ENCODE assay signal across 13 cellular contexts in genomic region chr11:48051217-48051848, GRCh38.
DNase-seq lines count a peak whose midpoint lies in the region; ATAC-seq and TF ChIP-seq lines count a peak whose summit lies in the region.
"Had no signal": no experiment of that assay in that cellular context is flagged by ENCODE, and none has a peak within 500 bp of the region (broad histone marks: within the 10 kb centered on the region; RNA-seq: fewer than 3 reads in every experiment).

No MANE protein-coding gene starts in this region.

- intact Hi-C loops in Caco-2 (cut with micrococcal nuclease; ENCODE audit: unreplicated experiment) (loop anchor here (2.0 kb wide), 2 partner anchors 53 to 69 kb away; no protein-coding TSS in a partner anchor), activated B cell treated with CpG ODN at 0.5 μM for 24 hours (cut with micrococcal nuclease) (no loop called here), ascending aorta (cut with DNase I) (no loop called here)

- DNase-seq in Caco-2 = no peak
- DNase-seq in activated B cell treated with CpG ODN at 0.5 μM for 24 hours = no peak
- peak; percentile 50 for DNase-seq in mesenchymal stem cell
- DNase-seq in NCI-H2081 treated with DMSO at 0.1 percent for 48 hours (lab: John Stamatoyannopoulos, UW) = no peak
- no peak for DNase-seq in ascending aorta (ENCODE audit: low spot score in 2 of 2)
- DNase-seq in endothelial cell (ENCODE audit: low spot score) = no peak
- DNase-seq: heart right ventricle; stimulated activated CD8-positive, alpha-beta memory T cell treated with anti-CD3 and anti-CD28 coated beads, Interleukin-4, amount 100 ng/mL, for 48 hours had no signal

- no peak overlapping the region for H2BK5ac ChIP-seq in mesenchymal stem cell (ENCODE audit: low read depth, low read length, poor library complexity, severe bottlenecking)

- no peaks in the 10 kb centered on the region for H3K79me1 ChIP-seq in mesenchymal stem cell (replicated peaks; ENCODE audit: low read length, poor library complexity, severe bottlenecking)

- 97% methylated on average over 7 of the region's 7 CpGs for WGBS in mesenchymal stem cell

- H2BK12ac ChIP-seq in mesenchymal stem cell (ENCODE audit: low read length in 2 of 2) = no peak overlapping the region

- peak overlapping the region in 1 of 2 experiments; percentile 17 for H3K4ac ChIP-seq in mesenchymal stem cell (ENCODE audit: low read depth in 1 of 2, low read length in 2 of 2)

- H2AK5ac ChIP-seq in mesenchymal stem cell (ENCODE audit: low read length, severe bottlenecking) = peak overlapping the region; percentile 56

- H3K14ac ChIP-seq in mesenchymal stem cell (ENCODE audit: low read length in 2 of 2) = no peak overlapping the region

- H2BK120ac ChIP-seq in mesenchymal stem cell (ENCODE audit: low read depth, low read length) = no peak overlapping the region

- H3K4me1 ChIP-seq in Caco-2 (peaks cover 39% of the 10 kb centered on the region), mesenchymal stem cell (ENCODE audit: control insufficient read depth, insufficient read depth, low read depth, low read length) (peaks cover 39% of the 10 kb centered on the region), ascending aorta (peaks cover 3 to 16% of the 10 kb centered on the region in 2 donors)

- peak overlapping the region; percentile 71 for H3K27ac ChIP-seq in 22Rv1
- H3K27ac ChIP-seq in mesenchymal stem cell (ENCODE audit: low read length, poor library complexity, severe bottlenecking) = peak overlapping the region; percentile 81
- H3K27ac ChIP-seq in ascending aorta = no peak overlapping the region
- H3K27ac ChIP-seq: BLaER1, brain microvascular endothelial cell, KMS-11 had no signal

- POLR2A ChIA-PET in Caco-2 (lab: Charles Lee) = no interaction called here
- POLR2A ChIA-PET in activated B cell treated with CpG ODN at 0.5 μM for 24 hours (lab: Charles Lee) = interaction anchor here (1.5 kb wide), 2 partner anchors 42 to 58 kb away, joined by 3 to 5 read pairs; no protein-coding TSS in a partner anchor

- no peak overlapping the region for H2AFZ ChIP-seq in mesenchymal stem cell (ENCODE audit: low read depth, low read length)

- H3K4me3 ChIP-seq in Caco-2 (ENCODE audit: low read depth, low read length) (no peak overlapping the region), mesenchymal stem cell (ENCODE audit: insufficient read depth in 1 of 2, low read depth in 1 of 2, low read length in 2 of 2) (no peak overlapping the region), ascending aorta (no peak overlapping the region)
- H3K4me3 ChIP-seq: BLaER1, heart right ventricle had no signal

- H3K23ac ChIP-seq in mesenchymal stem cell (ENCODE audit: low read length in 2 of 2) = no peak overlapping the region

- H3K4me2 ChIP-seq in mesenchymal stem cell (ENCODE audit: low read length, poor library complexity, severe bottlenecking) = no peak overlapping the region
- H3K4me2 ChIP-seq: KMS-11 had no signal

- BruUV-seq in Caco-2 (replicated peaks; lab: Mats Ljungman, UMichigan) = no TSS peak

- TF ChIP-seq CTCF in 22Rv1 (IDR thresholded peaks at IDR 0.05) (no peak), Caco-2 (IDR thresholded peaks at IDR 0.05; ENCODE audit: insufficient read depth in 1 of 2, low read depth in 1 of 2, low read length in 1 of 2, severe bottlenecking in 1 of 2, unreplicated experiment in 1 of 2) (no peak), activated B cell treated with CpG ODN at 0.5 μM for 24 hours (IDR thresholded peaks at IDR 0.05) (no peak), ascending aorta (IDR thresholded peaks at IDR 0.05) (no peak), endothelial cell (IDR thresholded peaks at IDR 0.05; ENCODE audit: unreplicated experiment) (no peak)

- H4K8ac ChIP-seq in mesenchymal stem cell (ENCODE audit: low read length) = no peak overlapping the region

- H3K36me3 ChIP-seq in Caco-2 (ENCODE audit: control insufficient read depth, insufficient read depth, low read length) (no peaks in the 10 kb centered on the region), mesenchymal stem cell (ENCODE audit: control insufficient read depth in 1 of 2, insufficient read depth in 2 of 2, low read depth in 1 of 2, low read length in 2 of 2) (peaks cover 0 to 5% of the 10 kb centered on the region in 2 experiments), ascending aorta (no peaks in the 10 kb centered on the region)
- H3K36me3 ChIP-seq: BLaER1, heart right ventricle had no signal

- H2BK15ac ChIP-seq in mesenchymal stem cell (ENCODE audit: low read depth, poor library complexity, severe bottlenecking) = no peak overlapping the region

- H3K27me3 Mint-ChIP-seq in Caco-2 (ENCODE audit: insufficient read depth, unreplicated experiment) = no peaks in the 10 kb centered on the region
- no peaks in the 10 kb centered on the region for H3K27me3 Mint-ChIP-seq in activated B cell treated with CpG ODN at 0.5 μM for 24 hours
- H3K27me3 Mint-ChIP-seq in endothelial cell (ENCODE audit: unreplicated experiment) = peaks cover 8% of the 10 kb centered on the region

- ATAC-seq in activated B cell treated with CpG ODN at 0.5 μM for 24 hours (ENCODE audit: low read depth) (peak; percentile 16), GM21717 (IDR thresholded peaks at IDR 0.05; ENCODE audit: unreplicated experiment) (no peak)

- H3K9ac ChIP-seq in mesenchymal stem cell (ENCODE audit: low read length) = no peak overlapping the region
- H3K9ac ChIP-seq: BLaER1, KMS-11 had no signal

- H3K36me3 Mint-ChIP-seq in Caco-2 (ENCODE audit: insufficient read depth, unreplicated experiment) (peaks cover 13% of the 10 kb centered on the region), activated B cell treated with CpG ODN at 0.5 μM for 24 hours (ENCODE audit: low read depth) (peaks cover 3% of the 10 kb centered on the region), endothelial cell (ENCODE audit: low read depth, unreplicated experiment) (no peaks in the 10 kb centered on the region)

- peaks cover 49% of the 10 kb centered on the region for H3K4me1 Mint-ChIP-seq in Caco-2 (ENCODE audit: low read depth, unreplicated experiment)
- peaks cover 77% of the 10 kb centered on the region for H3K4me1 Mint-ChIP-seq in activated B cell treated with CpG ODN at 0.5 μM for 24 hours
- H3K4me1 Mint-ChIP-seq in endothelial cell (ENCODE audit: unreplicated experiment) = peaks cover 3% of the 10 kb centered on the region

- no peak overlapping the region for H4K91ac ChIP-seq in mesenchymal stem cell (ENCODE audit: low read length)

- no peak overlapping the region for H3K18ac ChIP-seq in mesenchymal stem cell (ENCODE audit: low read depth in 1 of 2, low read length in 2 of 2)

- H3K27ac Mint-ChIP-seq in Caco-2 (ENCODE audit: unreplicated experiment) (peak overlapping the region; percentile 92), activated B cell treated with CpG ODN at 0.5 μM for 24 hours (no peak overlapping the region), endothelial cell (ENCODE audit: unreplicated experiment) (no peak overlapping the region)

- CTCF ChIA-PET in Caco-2 (lab: Charles Lee) = interaction anchor here (0.7 kb wide), 1 partner anchor 143 kb away, joined by 10 read pairs; no protein-coding TSS in a partner anchor
- CTCF ChIA-PET in activated B cell treated with CpG ODN at 0.5 μM for 24 hours (lab: Charles Lee) = interaction anchor here (1.2 kb wide), 1 partner anchor 58 kb away, joined by 4 read pairs; no protein-coding TSS in a partner anchor

- H3K9me3 ChIP-seq in Caco-2 (no peaks in the 10 kb centered on the region), mesenchymal stem cell (ENCODE audit: control insufficient read depth, low read length) (no peaks in the 10 kb centered on the region), ascending aorta (no peaks in the 10 kb centered on the region)
- H3K9me3 ChIP-seq: BLaER1, heart right ventricle had no signal

- H3K9me3 Mint-ChIP-seq in Caco-2 (ENCODE audit: unreplicated experiment) (no peaks in the 10 kb centered on the region), activated B cell treated with CpG ODN at 0.5 μM for 24 hours (no peaks in the 10 kb centered on the region), endothelial cell (ENCODE audit: unreplicated experiment) (no peaks in the 10 kb centered on the region)

- H3K4me3 Mint-ChIP-seq in Caco-2 (ENCODE audit: unreplicated experiment) (peak overlapping the region; percentile 51), activated B cell treated with CpG ODN at 0.5 μM for 24 hours (peak overlapping the region; percentile 19), endothelial cell (ENCODE audit: unreplicated experiment) (no peak overlapping the region)

- H3K27me3 ChIP-seq in Caco-2 (replicated peaks; ENCODE audit: control insufficient read depth, insufficient read depth, low read length) = no peaks in the 10 kb centered on the region
- no peaks in the 10 kb centered on the region for H3K27me3 ChIP-seq in mesenchymal stem cell (ENCODE audit: control insufficient read depth in 1 of 2, insufficient read depth in 1 of 2, low read length in 2 of 2)
- no peaks in the 10 kb centered on the region for H3K27me3 ChIP-seq in ascending aorta
- H3K27me3 ChIP-seq: BLaER1, brain microvascular endothelial cell, heart right ventricle had no signal

Comparison
In these comparisons a context has a peak if more than half of its experiments do, and no peak if none do; other contexts are left out.
1. H3K27ac ChIP-seq: peak in 22Rv1 (single experiment) and mesenchymal stem cell (single experiment); none in ascending aorta (0 of 2).